23 cellular contexts compared by ENCODE assay signal in the genomic region with DNA sequence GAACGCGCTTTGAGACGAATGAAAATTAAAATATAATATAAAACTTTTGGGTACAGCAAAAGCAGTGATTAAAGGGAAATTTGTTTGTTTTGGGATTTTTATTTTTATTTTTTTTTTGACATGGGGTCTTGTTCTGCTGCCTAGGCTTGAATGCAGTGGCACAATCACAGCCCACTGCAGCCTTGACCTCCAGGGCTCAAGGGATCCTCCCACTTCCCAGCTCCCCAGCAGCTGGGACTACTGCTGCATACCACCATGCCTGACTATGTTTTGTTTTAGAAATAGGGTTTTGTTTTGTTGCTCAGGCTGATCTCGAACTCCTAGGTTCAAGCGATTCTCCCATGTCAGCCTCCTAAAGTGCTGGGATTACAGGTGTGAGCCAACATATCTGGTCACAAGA. TPM values are rescaled to one million over a fixed set of nuclear protein-coding genes. Genes with fewer than 3 reads are reported as not detected.
A peak's percentile ranks its signal among the peaks of the same experiment; 100 is the strongest.
DNase-seq lines count a peak whose midpoint lies in the region; ATAC-seq and TF ChIP-seq lines count a peak whose summit lies in the region.
"Had no signal": no experiment of that assay in that cellular context is flagged by ENCODE, and none has a peak within 500 bp of the region (broad histone marks: within the 10 kb centered on the region; RNA-seq: fewer than 3 reads in every experiment).

No MANE protein-coding gene starts in this region.

- intact Hi-C loops in activated naive CD4-positive, alpha-beta T cell treated with anti-CD3 and anti-CD28 coated beads for 36 hours (cut with micrococcal nuclease): no loop called here

- CTCF ChIA-PET in activated naive CD4-positive, alpha-beta T cell treated with anti-CD3 and anti-CD28 coated beads for 36 hours (lab: Charles Lee): no interaction called here
- CTCF ChIA-PET in WTC11 (lab: Charles Lee): no interaction called here
- CTCF ChIA-PET in activated CD4-positive, alpha-beta T cell treated with anti-CD3 and anti-CD28 coated beads, Interleukin-2, amount 10 ng/mL, durations not matched to agents 7 days and 5 days (lab: Charles Lee): no interaction called here

- peaks cover 22% of the 10 kb centered on the region for H3K36me3 Mint-ChIP-seq in activated naive CD4-positive, alpha-beta T cell treated with anti-CD3 and anti-CD28 coated beads for 36 hours (ENCODE audit: low read depth)
- peaks cover 17% of the 10 kb centered on the region for H3K36me3 Mint-ChIP-seq in GM23338 (ENCODE audit: low read depth)
- H3K36me3 Mint-ChIP-seq in WTC11: peaks cover 19% of the 10 kb centered on the region
- peaks cover 5 to 14% (median 14%) of the 10 kb centered on the region in 3 donors for H3K36me3 Mint-ChIP-seq in immature natural killer cell
- H3K36me3 Mint-ChIP-seq in activated CD4-positive, alpha-beta T cell treated with anti-CD3 and anti-CD28 coated beads, Interleukin-2, amount 10 ng/mL, durations not matched to agents 7 days and 5 days (ENCODE audit: low read depth): peaks cover 52% of the 10 kb centered on the region

- H3K4me1 ChIP-seq in GM23338 (ENCODE audit: insufficient read depth): no peaks in the 10 kb centered on the region
- H3K4me1 ChIP-seq: BE2C had no signal

- H3K9me2 ChIP-seq in GM23338 (ENCODE audit: insufficient read depth): no peaks in the 10 kb centered on the region

- POLR2A ChIA-PET in WTC11 (lab: Charles Lee): no interaction called here
- POLR2A ChIA-PET in activated CD4-positive, alpha-beta T cell treated with anti-CD3 and anti-CD28 coated beads, Interleukin-2, amount 10 ng/mL, durations not matched to agents 7 days and 5 days (lab: Charles Lee): no interaction called here

- no peak overlapping the region for H3K4me2 ChIP-seq in GM23338

- H2AFZ ChIP-seq in GM23338: no peak overlapping the region

- no peak for DNase-seq in activated naive CD4-positive, alpha-beta T cell treated with anti-CD3 and anti-CD28 coated beads for 36 hours
- DNase-seq in activated naive CD4-positive, alpha-beta T cell treated with anti-CD3 and anti-CD28 coated beads, Interleukin-2, amount 50 U/mL, for 16 hours: no peak
- DNase-seq in GM23338 (ENCODE audit: low spot score) (peak; percentile 15), WTC11 (ENCODE audit: low spot score) (no peak), immature natural killer cell (no peak)
- DNase-seq in activated CD4-positive, alpha-beta T cell treated with anti-CD3 and anti-CD28 coated beads, Interleukin-2, amount 10 ng/mL, durations not matched to agents 7 days and 5 days: no peak
- DNase-seq: ACHN; BE2C; C1 segment of cervical spinal cord; CD4-positive, CD25-positive, alpha-beta regulatory T cell; CD8-positive, alpha-beta memory T cell; COR-L47; DMS 273 treated with DMSO at 0.1 percent for 48 hours; DMS53; DND-41; EL; GOT3; H7; HFFc6; IMR-90 had no signal

- no peaks in the 10 kb centered on the region for H3K27me3 Mint-ChIP-seq in activated naive CD4-positive, alpha-beta T cell treated with anti-CD3 and anti-CD28 coated beads for 36 hours (ENCODE audit: low read depth)
- H3K27me3 Mint-ChIP-seq in GM23338 (ENCODE audit: insufficient read depth, low read depth, poor library complexity): peaks cover 2% of the 10 kb centered on the region
- H3K27me3 Mint-ChIP-seq in WTC11 (ENCODE audit: low read depth): no peaks in the 10 kb centered on the region
- peaks cover 0 to 3% (median 2%) of the 10 kb centered on the region in 3 donors for H3K27me3 Mint-ChIP-seq in immature natural killer cell (ENCODE audit: low read depth in 3 of 3)
- H3K27me3 Mint-ChIP-seq in activated CD4-positive, alpha-beta T cell treated with anti-CD3 and anti-CD28 coated beads, Interleukin-2, amount 10 ng/mL, durations not matched to agents 7 days and 5 days: no peaks in the 10 kb centered on the region
- H3K27me3 Mint-ChIP-seq: CD4-positive, CD25-positive, alpha-beta regulatory T cell; CD8-positive, alpha-beta memory T cell had no signal

- H3K4me3 Mint-ChIP-seq in activated naive CD4-positive, alpha-beta T cell treated with anti-CD3 and anti-CD28 coated beads for 36 hours: no peak overlapping the region
- H3K4me3 Mint-ChIP-seq in GM23338 (no peak overlapping the region), WTC11 (no peak overlapping the region), immature natural killer cell (no peak overlapping the region)
- no peak overlapping the region for H3K4me3 Mint-ChIP-seq in activated CD4-positive, alpha-beta T cell treated with anti-CD3 and anti-CD28 coated beads, Interleukin-2, amount 10 ng/mL, durations not matched to agents 7 days and 5 days
- H3K4me3 Mint-ChIP-seq: HFFc6 had no signal

- H3K36me3 ChIP-seq in GM23338 (ENCODE audit: insufficient read depth): no peaks in the 10 kb centered on the region
- H3K36me3 ChIP-seq: BE2C had no signal

- no peaks in the 10 kb centered on the region; the same call in 1 of the 2 replicates for H4K20me1 ChIP-seq in GM23338 (replicated peaks; ENCODE audit: insufficient read depth)

- H3K4me1 Mint-ChIP-seq in activated naive CD4-positive, alpha-beta T cell treated with anti-CD3 and anti-CD28 coated beads for 36 hours (ENCODE audit: low read depth): peaks cover 57% of the 10 kb centered on the region
- no peaks in the 10 kb centered on the region; the same call in 2 of the 3 replicates for H3K4me1 Mint-ChIP-seq in GM23338
- H3K4me1 Mint-ChIP-seq in WTC11: peaks cover 2% of the 10 kb centered on the region; the same call in 1 of the 2 replicates
- peaks cover 74 to 97% of the 10 kb centered on the region in 2 donors for H3K4me1 Mint-ChIP-seq in immature natural killer cell
- peaks cover 23% of the 10 kb centered on the region for H3K4me1 Mint-ChIP-seq in activated CD4-positive, alpha-beta T cell treated with anti-CD3 and anti-CD28 coated beads, Interleukin-2, amount 10 ng/mL, durations not matched to agents 7 days and 5 days

- peaks cover 97% of the 10 kb centered on the region for H3K79me2 ChIP-seq in GM23338 (replicated peaks; ENCODE audit: insufficient read depth)

- ATAC-seq in GM23338 (no peak), WTC11 (no peak), GM19463 (IDR thresholded peaks at IDR 0.05; ENCODE audit: unreplicated experiment) (no peak)
- ATAC-seq: HCT116 had no signal

- no peak overlapping the region for H3K27ac ChIP-seq in GM23338 (ENCODE audit: low read depth)
- H3K27ac ChIP-seq: HL-60 had no signal

- no peaks in the 10 kb centered on the region for H3F3A ChIP-seq in GM23338 (replicated peaks; ENCODE audit: low read depth)

- H3K4me3 ChIP-seq in GM23338: no peak overlapping the region

- H3K9me3 Mint-ChIP-seq in activated naive CD4-positive, alpha-beta T cell treated with anti-CD3 and anti-CD28 coated beads for 36 hours: peaks cover 18% of the 10 kb centered on the region
- H3K9me3 Mint-ChIP-seq in GM23338 (peaks cover 6% of the 10 kb centered on the region), WTC11 (peaks cover 20% of the 10 kb centered on the region), immature natural killer cell (peaks cover 0 to 8% (median 6%) of the 10 kb centered on the region in 6 donors)
- peaks cover 20% of the 10 kb centered on the region for H3K9me3 Mint-ChIP-seq in activated CD4-positive, alpha-beta T cell treated with anti-CD3 and anti-CD28 coated beads, Interleukin-2, amount 10 ng/mL, durations not matched to agents 7 days and 5 days

- H3K27me3 ChIP-seq in GM23338 (ENCODE audit: insufficient read depth): no peaks in the 10 kb centered on the region
- H3K27me3 ChIP-seq: BE2C had no signal

- peak overlapping the region; percentile 16 for H3K27ac Mint-ChIP-seq in activated naive CD4-positive, alpha-beta T cell treated with anti-CD3 and anti-CD28 coated beads for 36 hours
- no peak overlapping the region for H3K27ac Mint-ChIP-seq in GM23338
- peak overlapping the region; percentile 21 for H3K27ac Mint-ChIP-seq in WTC11
- H3K27ac Mint-ChIP-seq in immature natural killer cell: peak overlapping the region in 4 of 6 donors; percentile 17 to 72 (median 40)
- H3K27ac Mint-ChIP-seq in activated CD4-positive, alpha-beta T cell treated with anti-CD3 and anti-CD28 coated beads, Interleukin-2, amount 10 ng/mL, durations not matched to agents 7 days and 5 days: no peak overlapping the region
- H3K27ac Mint-ChIP-seq: HFFc6 had no signal

- TF ChIP-seq CTCF in GM23338 (conservative IDR thresholded peaks at IDR 0.05; ENCODE audit: low read depth in 2 of 2) (no peak), WTC11 (IDR thresholded peaks at IDR 0.05) (no peak)

TF ChIP-seq in GM23338, 12 proteins besides CTCF, POLR2A, EP300 and RAD21 (continues in another document):
- TF ChIP-seq POLR2AphosphoS5 (IDR thresholded peaks at IDR 0.05; ENCODE audit: low read depth): no peak
- no peak for TF ChIP-seq ETS1 (IDR thresholded peaks at IDR 0.05)
- TF ChIP-seq EZH2phosphoT487 (IDR thresholded peaks at IDR 0.05; ENCODE audit: unreplicated experiment): no peak

TF ChIP-seq in WTC11, 78 proteins besides CTCF, POLR2A, EP300 and RAD21 (continues in another document):
- no peak for TF ChIP-seq FOXP4 (CRISPR knock-in tag; IDR thresholded peaks at IDR 0.05)

RNA-seq across cellular contexts. Expression of gene USP24, which starts 30.3 kb away (rescaled TPM):
- 10 to 100 TPM; 37.1 to 39.7 TPM for total RNA-seq in activated naive CD4-positive, alpha-beta T cell treated with anti-CD3 and anti-CD28 coated beads for 36 hours
- total RNA-seq in GM23338 (2014; rRNA removed; shearing (Covaris generic)): 32.6 and 36.2 TPM in 2 replicates
- polyA plus RNA-seq in GM23338 (2016; fragmentation: Nextera tagmentation; extraction: Ambion mirVana) (11.9 and 12.1 TPM in 2 replicates), immature natural killer cell (10 to 100 TPM in 1 of 3 donors, 1 to 10 TPM in 2; 3.0 to 10.1 (median 3.7) TPM)
- 35.4 to 40.9 TPM (median 37.2 TPM) in 3 replicates for total RNA-seq in WTC11 (2021)
- total RNA-seq in activated CD4-positive, alpha-beta T cell treated with anti-CD3 and anti-CD28 coated beads, Interleukin-2, amount 10 ng/mL, durations not matched to agents 7 days and 5 days: 10 to 100 TPM; 37.5 to 39.9 TPM

Comparison
In these comparisons a context has a peak if more than half of its experiments do, and no peak if none do; other contexts are left out.
1. H3K27ac Mint-ChIP-seq: peak in activated naive CD4-positive, alpha-beta T cell treated with anti-CD3 and anti-CD28 coated beads for 36 hours (single experiment), WTC11 (single experiment) and immature natural killer cell (4 of 6); none in GM23338 (single experiment) and activated CD4-positive, alpha-beta T cell treated with anti-CD3 and anti-CD28 coated beads, Interleukin-2, amount 10 ng/mL, durations not matched to agents 7 days and 5 days (single experiment).